In genomic region chr4:105588252-105588651, GRCh38 we compare ENCODE assay signal across 29 cellular contexts. TPM values are rescaled to one million over a fixed set of nuclear protein-coding genes. Genes with fewer than 3 reads are reported as not detected.
DNase-seq lines count a peak whose midpoint lies in the region; ATAC-seq, FAIRE-seq and TF ChIP-seq lines count a peak whose summit lies in the region.
"Had no signal": no experiment of that assay in that cellular context is flagged by ENCODE, and none has a peak within 500 bp of the region (broad histone marks: within the 10 kb centered on the region; RNA-seq: fewer than 3 reads in every experiment).

No MANE protein-coding gene starts in this region.

- H3K9me3 ChIP-seq in MM.1S (replicated peaks; ENCODE audit: insufficient read depth, low read length) (no peaks in the 10 kb centered on the region), colonic mucosa (no peaks in the 10 kb centered on the region), ascending aorta (no peaks in the 10 kb centered on the region)
- H3K9me3 ChIP-seq in CD8-positive, alpha-beta T cell (ENCODE audit: low read length), result no peaks in the 10 kb centered on the region
- H3K9me3 ChIP-seq: esophagus squamous epithelium, spleen had no signal

- no peak overlapping the region for H3K27ac ChIP-seq in ACC112 (ENCODE audit: low read depth, low read length)
- no peak overlapping the region; the same call in 1 of the 2 replicates for H3K27ac ChIP-seq in MM.1S (ENCODE audit: low read length)
- H3K27ac ChIP-seq in colonic mucosa, result peak overlapping the region; percentile 80
- no peak overlapping the region for H3K27ac ChIP-seq in CD8-positive, alpha-beta T cell (ENCODE audit: low read depth, low read length)
- H3K27ac ChIP-seq in ascending aorta, result no peak overlapping the region
- H3K27ac ChIP-seq: cardiac muscle cell, esophagus squamous epithelium, GM23248, parathyroid adenoma, spleen had no signal

- H3K36me3 ChIP-seq in ACC112 (ENCODE audit: insufficient read depth, low read length) (no peaks in the 10 kb centered on the region), MM.1S (replicated peaks; ENCODE audit: insufficient read depth, low read length) (no peaks in the 10 kb centered on the region), colonic mucosa (no peaks in the 10 kb centered on the region), ascending aorta (no peaks in the 10 kb centered on the region)
- H3K36me3 ChIP-seq in CD8-positive, alpha-beta T cell (ENCODE audit: insufficient read depth, low read length), result no peaks in the 10 kb centered on the region
- H3K36me3 ChIP-seq: cardiac muscle cell, esophagus squamous epithelium, spleen had no signal

- no peaks in the 10 kb centered on the region for H3K36me3 Mint-ChIP-seq in CD8-positive, alpha-beta T cell
- H3K36me3 Mint-ChIP-seq: activated naive CD4-positive, alpha-beta T cell treated with anti-CD3 and anti-CD28 coated beads, Interleukin-2, amount 50 U/mL, for 72 hours; WTC11 had no signal

- H3K4me1 ChIP-seq in ACC112 (ENCODE audit: control insufficient read depth, insufficient read depth, low read length, unreplicated experiment), result peaks cover 6% of the 10 kb centered on the region
- H3K4me1 ChIP-seq in MM.1S (ENCODE audit: low read length), result peaks cover 33% of the 10 kb centered on the region
- H3K4me1 ChIP-seq in colonic mucosa, result no peaks in the 10 kb centered on the region
- no peaks in the 10 kb centered on the region for H3K4me1 ChIP-seq in CD8-positive, alpha-beta T cell (ENCODE audit: insufficient read depth, low read length)
- H3K4me1 ChIP-seq in ascending aorta, result no peaks in the 10 kb centered on the region
- H3K4me1 ChIP-seq: esophagus squamous epithelium, parathyroid adenoma, spleen had no signal

- H4K20me1 ChIP-seq in MM.1S (ENCODE audit: insufficient read depth, low read length), result no peaks in the 10 kb centered on the region

- ATAC-seq in CD8-positive, alpha-beta T cell, result no peak
- ATAC-seq in GM18867 (IDR thresholded peaks at IDR 0.05; ENCODE audit: unreplicated experiment), result no peak
- ATAC-seq: activated naive CD4-positive, alpha-beta T cell treated with anti-CD3 and anti-CD28 coated beads, Interleukin-2, amount 50 U/mL, for 72 hours; right cardiac atrium; WTC11 had no signal

- H3K4me3 Mint-ChIP-seq in CD8-positive, alpha-beta T cell, result no peak overlapping the region
- H3K4me3 Mint-ChIP-seq: neural crest cell, WTC11 had no signal

- no peaks in the 10 kb centered on the region for H3K9me3 Mint-ChIP-seq in CD8-positive, alpha-beta T cell
- H3K9me3 Mint-ChIP-seq: activated naive CD4-positive, alpha-beta T cell treated with anti-CD3 and anti-CD28 coated beads, Interleukin-2, amount 50 U/mL, for 72 hours; activated T-helper 2 cell treated with anti-CD3 and anti-CD28 coated beads, Interferon-gamma antibody, Interleukin-2, Interleukin-4, amounts not matched to agents 10 μg/mL and 5 μg/mL and 100 μg/mL, durations not matched to agents 14 hours and 24 hours and 36 hours; neural crest cell; WTC11 had no signal

- no peaks in the 10 kb centered on the region for H3K4me1 Mint-ChIP-seq in CD8-positive, alpha-beta T cell (ENCODE audit: low read depth)
- H3K4me1 Mint-ChIP-seq: neural crest cell had no signal

- H3K27ac Mint-ChIP-seq in CD8-positive, alpha-beta T cell, result no peak overlapping the region
- H3K27ac Mint-ChIP-seq: activated naive CD4-positive, alpha-beta T cell treated with anti-CD3 and anti-CD28 coated beads, Interleukin-2, amount 50 U/mL, for 72 hours; activated T-helper 2 cell treated with anti-CD3 and anti-CD28 coated beads, Interferon-gamma antibody, Interleukin-2, Interleukin-4, amounts not matched to agents 10 μg/mL and 5 μg/mL and 100 μg/mL, durations not matched to agents 14 hours and 24 hours and 36 hours; WTC11 had no signal

- intact Hi-C loops in colonic mucosa (cut with DNase I) (no loop called here), ascending aorta (cut with DNase I) (no loop called here)
- intact Hi-C loops in CD8-positive, alpha-beta T cell (cut with DNase I, micrococcal nuclease), result no loop called here

- H3K4me3 ChIP-seq in ACC112 (ENCODE audit: low read depth, low read length), result no peak overlapping the region
- H3K4me3 ChIP-seq in MM.1S (ENCODE audit: low read length), result peak overlapping the region; percentile 6; the same call in 1 of the 2 replicates
- H3K4me3 ChIP-seq in colonic mucosa, result no peak overlapping the region
- H3K4me3 ChIP-seq in CD8-positive, alpha-beta T cell (ENCODE audit: low read depth, low read length), result no peak overlapping the region
- H3K4me3 ChIP-seq in ascending aorta, result no peak overlapping the region
- H3K4me3 ChIP-seq: cardiac muscle cell, esophagus squamous epithelium, GM23248, spleen had no signal

- no peak for DNase-seq in GM19239 (ENCODE audit: insufficient read length, low spot score)
- DNase-seq in MM.1S, result no peak
- no peak for DNase-seq in colonic mucosa
- no peak for DNase-seq in activated CD8-positive, alpha-beta memory T cell treated with anti-CD3 and anti-CD28 coated beads, Interleukin-2, amount 50 U/mL, for 48 hours
- DNase-seq in CD8-positive, alpha-beta T cell, result no peak
- DNase-seq in ascending aorta (ENCODE audit: low spot score in 2 of 2), result no peak
- DNase-seq: activated CD8-positive, alpha-beta memory T cell treated with anti-CD3 and anti-CD28 coated beads, Interleukin-2, amount 50 U/mL, for 4 hours; aorta; cortex of kidney; esophagus squamous epithelium; foreskin melanocyte; GDM1; GM23248; IMR-90; mammary epithelial cell; NCI-H2081; NCI-H226; NCI-H748 treated with DMSO at 0.1 percent for 48 hours; right cardiac atrium; spleen; trophoblast cell had no signal

- peak overlapping the region; percentile 66; the same call in 1 of the 2 replicates for H3K4me2 ChIP-seq in MM.1S (ENCODE audit: low read depth, low read length)

- CTCF ChIA-PET in CD8-positive, alpha-beta T cell (lab: Charles Lee), result no interaction called here

- POLR2A ChIA-PET in CD8-positive, alpha-beta T cell (lab: Charles Lee), result no interaction called here

- peak overlapping the region; percentile 32 for H2AFZ ChIP-seq in ACC112 (ENCODE audit: low read length, unreplicated experiment)
- peak overlapping the region; percentile 17; the same call in 1 of the 2 replicates for H2AFZ ChIP-seq in MM.1S (ENCODE audit: low read length)
- H2AFZ ChIP-seq: GM23248, parathyroid adenoma had no signal

- FAIRE-seq in GM19239 (lab: Jason Lieb, UNC), result peak; percentile 18

- H3K27me3 Mint-ChIP-seq in CD8-positive, alpha-beta T cell (ENCODE audit: low read depth), result peaks cover 25% of the 10 kb centered on the region

- TF ChIP-seq CTCF in MM.1S (IDR thresholded peaks at IDR 0.05; ENCODE audit: low read length) (no peak), colonic mucosa (IDR thresholded peaks at IDR 0.05) (no peak), ascending aorta (IDR thresholded peaks at IDR 0.05) (no peak)
- TF ChIP-seq CTCF in CD8-positive, alpha-beta T cell (IDR thresholded peaks at IDR 0.05), result no peak

- H3K9ac ChIP-seq in MM.1S (ENCODE audit: low read length), result no peak overlapping the region; the same call in 1 of the 2 replicates
- no peak overlapping the region for H3K9ac ChIP-seq in colonic mucosa (ENCODE audit: low read depth in 2 of 2, low read length in 2 of 2)
- H3K9ac ChIP-seq: GM23248, parathyroid adenoma had no signal

- H3K9me2 ChIP-seq in MM.1S (replicated peaks; ENCODE audit: insufficient read depth, low read length), result no peaks in the 10 kb centered on the region

- H3K79me2 ChIP-seq in ACC112 (ENCODE audit: control insufficient read depth, insufficient read depth, low read length, unreplicated experiment) (no peaks in the 10 kb centered on the region), MM.1S (ENCODE audit: low read length) (no peaks in the 10 kb centered on the region)
- H3K79me2 ChIP-seq: parathyroid adenoma had no signal

- H3K27me3 ChIP-seq in ACC112 (ENCODE audit: insufficient read depth, low read length) (no peaks in the 10 kb centered on the region), MM.1S (replicated peaks; ENCODE audit: insufficient read depth, low read length) (no peaks in the 10 kb centered on the region), colonic mucosa (no peaks in the 10 kb centered on the region), ascending aorta (no peaks in the 10 kb centered on the region)
- no peaks in the 10 kb centered on the region for H3K27me3 ChIP-seq in CD8-positive, alpha-beta T cell (ENCODE audit: insufficient read depth, low read length)
- H3K27me3 ChIP-seq: cardiac muscle cell, esophagus squamous epithelium had no signal

- H3F3A ChIP-seq in MM.1S (ENCODE audit: insufficient read depth, low read length), result no peaks in the 10 kb centered on the region

RNA-seq across cellular contexts. Expression of gene ARHGEF38, which starts 35.8 kb away (rescaled TPM):
- 10 to 100 TPM; 14.4 to 14.8 TPM for total RNA-seq in colonic mucosa
- not detected for total RNA-seq in CD8-positive, alpha-beta T cell
- not detected for total RNA-seq in ascending aorta
- total RNA-seq: activated naive CD4-positive, alpha-beta T cell treated with anti-CD3 and anti-CD28 coated beads, Interleukin-2, amount 50 U/mL, for 72 hours; activated T-helper 2 cell treated with anti-CD3 and anti-CD28 coated beads, Interferon-gamma antibody, Interleukin-2, Interleukin-4, amounts not matched to agents 10 μg/mL and 5 μg/mL and 100 μg/mL, durations not matched to agents 14 hours and 24 hours and 36 hours; aorta; cardiac muscle cell; GM23248; IMR-90; neural crest cell; right cardiac atrium; spleen; WTC11 had no signal

Comparison
In these comparisons a context has a peak if more than half of its experiments do, and no peak if none do; other contexts are left out.
1. RNA of gene ARHGEF38, which starts 35.8 kb away (total RNA-seq): 14.4 to 14.8 TPM in colonic mucosa; not detected in CD8-positive, alpha-beta T cell and not detected in ascending aorta (single experiment); every median in the first group is over 10 times any median in the second.